ENCODE assay signal across 15 cellular contexts in genomic region chr2:62725712-62726055, GRCh38. TPM values are rescaled to one million over a fixed set of nuclear protein-coding genes. Genes with fewer than 3 reads are reported as not detected.
DNase-seq lines count a peak whose midpoint lies in the region; ATAC-seq and TF ChIP-seq lines count a peak whose summit lies in the region.
"Had no signal": no experiment of that assay in that cellular context is flagged by ENCODE, and none has a peak within 500 bp of the region (broad histone marks: within the 10 kb centered on the region; RNA-seq: fewer than 3 reads in every experiment).

No MANE protein-coding gene starts in this region.

- H3K9me3 ChIP-seq in left ventricle myocardium inferior (replicated peaks), result peaks cover 15% of the 10 kb centered on the region
- no peaks in the 10 kb centered on the region; the same call in 1 of the 2 replicates for H3K9me3 ChIP-seq in PC-9 (ENCODE audit: insufficient read depth, low read depth)

- CTCF ChIA-PET in PC-9 (lab: Charles Lee), result interaction anchor here (1.1 kb wide), 1 partner anchor 219 kb away, joined by 11 read pairs; no protein-coding TSS in a partner anchor

- H3K4me3 ChIP-seq in left ventricle myocardium inferior, result no peak overlapping the region
- H3K4me3 ChIP-seq in PC-9, result no peak overlapping the region
- H3K4me3 ChIP-seq: MG63 had no signal

- peaks cover 5% of the 10 kb centered on the region; the same call in 1 of the 2 replicates for H3F3A ChIP-seq in PC-9 (ENCODE audit: insufficient read depth, low read depth)

- H3K27ac ChIP-seq in left ventricle myocardium inferior (replicated peaks), result no peak overlapping the region
- H3K27ac ChIP-seq in PC-9, result no peak overlapping the region

- H3K79me2 ChIP-seq in PC-9 (ENCODE audit: low read depth), result peaks cover 87% of the 10 kb centered on the region

- H3K36me3 ChIP-seq in left ventricle myocardium inferior (no peaks in the 10 kb centered on the region), PC-9 (ENCODE audit: low read depth) (peaks cover 20% of the 10 kb centered on the region)

- no peak overlapping the region for H2AFZ ChIP-seq in PC-9

- H3K9me2 ChIP-seq in PC-9 (ENCODE audit: insufficient read depth), result no peaks in the 10 kb centered on the region

- intact Hi-C loops in Right ventricle myocardium inferior (cut with DNase I) (no loop called here), left ventricle myocardium inferior (cut with micrococcal nuclease) (no loop called here), sciatic nerve (cut with DNase I) (no loop called here), PC-9 (cut with micrococcal nuclease; ENCODE audit: unreplicated experiment) (no loop called here)

- H4K20me1 ChIP-seq in PC-9 (ENCODE audit: insufficient read depth), result 0 out of 2 replicates have a peak, but pooled peaks cover 2% of the 10 kb centered on the region

- BruUV-seq in PC-9 (replicated peaks; lab: Mats Ljungman, UMichigan), result no TSS peak

- H3K4me1 ChIP-seq in left ventricle myocardium inferior (peaks cover 12% of the 10 kb centered on the region), PC-9 (replicated peaks; ENCODE audit: insufficient read depth) (no peaks in the 10 kb centered on the region)

- peak; percentile 20 for ATAC-seq in Right ventricle myocardium inferior
- ATAC-seq in esophagus mucosa, result peak; percentile 28
- peak; percentile 30 for ATAC-seq in sciatic nerve

- no peak for TF ChIP-seq CTCF in left ventricle myocardium inferior (IDR thresholded peaks at IDR 0.05; ENCODE audit: borderline replicate concordance)
- TF ChIP-seq CTCF in PC-9 (conservative IDR thresholded peaks at IDR 0.05), result no peak

- DNase-seq in Right ventricle myocardium inferior (ENCODE audit: missing footprints) (no peak), left ventricle myocardium inferior (no peak), sciatic nerve (ENCODE audit: low spot score) (no peak), DMS 273 treated with DMSO at 0.1 percent for 48 hours (lab: John Stamatoyannopoulos, UW) (no peak), PC-9 (no peak), NCI-H1417 (lab: John Stamatoyannopoulos, UW) (no peak)
- DNase-seq in stimulated activated CD4-positive, alpha-beta T cell treated with anti-CD3 and anti-CD28 coated beads, Interleukin-1b, Interleukin-23, amount 100 ng/mL, for 48 hours, result no peak
- DNase-seq: GDM1, GOT3, NCI-H1092, NCI-H226, NCI-H524 treated with DMSO at 0.1 percent for 48 hours, SIG-M5 had no signal

- H3K27me3 ChIP-seq in left ventricle myocardium inferior (ENCODE audit: low read depth) (no peaks in the 10 kb centered on the region), PC-9 (ENCODE audit: insufficient read depth, low read depth) (no peaks in the 10 kb centered on the region)
- H3K27me3 ChIP-seq: MG63 had no signal

- POLR2A ChIA-PET in PC-9 (lab: Charles Lee; ENCODE audit: unreplicated experiment), result no interaction called here

- H3K4me2 ChIP-seq in PC-9, result no peak overlapping the region

RNA-seq across cellular contexts. Expression of gene EHBP1, which starts 20.2 kb away (rescaled TPM):
- total RNA-seq in Right ventricle myocardium inferior, result 25.7 TPM
- 20.4 TPM for total RNA-seq in left ventricle myocardium inferior
- total RNA-seq in esophagus mucosa, result 75.8 TPM
- 310 TPM for total RNA-seq in sciatic nerve
- 79.3 and 100 TPM in 2 replicates for total RNA-seq in PC-9 (2021)
